Comparison of ENCODE assay signal across 15 cellular contexts in genomic region chr3:177569193-177569592, GRCh38.
"Had no signal": no experiment of that assay in that cellular context is flagged by ENCODE, and none has a peak within 500 bp of the region (broad histone marks: within the 10 kb centered on the region; RNA-seq: fewer than 3 reads in every experiment).

No MANE protein-coding gene starts in this region.

- DNase-seq: activated CD4-positive, alpha-beta memory T cell treated with anti-CD3 and anti-CD28 coated beads, Interleukin-2, amount 10 ng/mL, durations not matched to agents 7 days and 5 days; activated CD4-positive, alpha-beta T cell treated with anti-CD3 and anti-CD28 coated beads for 48 hours; activated CD4-positive, CD25-positive, alpha-beta regulatory T cell; activated naive CD4-positive, alpha-beta T cell treated with Interleukin-2 at 50 U/mL for 16 hours; activated T-cell treated with anti-CD3 and anti-CD28 coated beads, Interleukin-2, amount 50 U/mL, for 1 hour; anterior cingulate cortex; colonic mucosa; nucleus accumbens; stimulated activated CD4-positive, alpha-beta T cell treated with anti-CD3 and anti-CD28 coated beads, Interleukin-4, amount 100 ng/mL, for 24 hours; T1000; thyroid gland had no signal

- H3K27me3 ChIP-seq: colonic mucosa, esophagus muscularis mucosa, right atrium auricular region, thyroid gland had no signal

- H3K36me3 ChIP-seq: colonic mucosa, esophagus muscularis mucosa, right atrium auricular region, thyroid gland had no signal

- H3K9me3 ChIP-seq: colonic mucosa, esophagus muscularis mucosa, right atrium auricular region, thyroid gland had no signal

- H3K4me3 ChIP-seq: colonic mucosa, esophagus muscularis mucosa, right atrium auricular region, thyroid gland had no signal

- H3K4me1 ChIP-seq: colonic mucosa had no signal

- H3K27ac ChIP-seq: colonic mucosa, esophagus muscularis mucosa, right atrium auricular region, thyroid gland had no signal

- ATAC-seq: natural killer cell treated with Interleukin-12 subunit alpha and Interleukin-12 subunit beta and Interleukin-15 and Interleukin-18, amount 100 ng/mL, for 72 hours; stimulated activated effector memory CD8-positive, alpha-beta T cell treated with anti-CD3 and anti-CD28 coated beads, Interleukin-12 subunit alpha, Interleukin-12 subunit beta, amount 100 ng/mL, for 72 hours had no signal
